ENCODE assay signal across 9 cellular contexts in genomic region chr9:133995012-133995896, GRCh38. TPM values are rescaled to one million over a fixed set of nuclear protein-coding genes. Genes with fewer than 3 reads are reported as not detected.
DNase-seq lines count a peak whose midpoint lies in the region; ATAC-seq and TF ChIP-seq lines count a peak whose summit lies in the region.
"Had no signal": no experiment of that assay in that cellular context is flagged by ENCODE, and none has a peak within 500 bp of the region (broad histone marks: within the 10 kb centered on the region; RNA-seq: fewer than 3 reads in every experiment).

No MANE protein-coding gene starts in this region.

- H3K27ac ChIP-seq in right atrium auricular region, result no peak overlapping the region
- H3K27ac ChIP-seq: neutrophil had no signal

- DNase-seq in AG20443 (ENCODE audit: low spot score), result peak; percentile 36
- DNase-seq in ELR (ENCODE audit: low read depth), result peak; percentile 37
- DNase-seq in NCI-H2196 (lab: John Stamatoyannopoulos, UW; ENCODE audit: unreplicated experiment), result peak; percentile 57
- DNase-seq in glomerular visceral epithelial cell (ENCODE audit: extremely low spot score), result peak; percentile 63
- DNase-seq in right atrium auricular region (ENCODE audit: low spot score), result no peak
- no peak for DNase-seq in DMS153 (lab: John Stamatoyannopoulos, UW)
- DNase-seq in omental fat pad (ENCODE audit: low spot score), result no peak

- ATAC-seq in HG02610 (IDR thresholded peaks at IDR 0.05; ENCODE audit: unreplicated experiment) (no peak), omental fat pad (ENCODE audit: low FRiP score) (no peak)

- TF ChIP-seq CTCF in right atrium auricular region (IDR thresholded peaks at IDR 0.05) (no peak), omental fat pad (IDR thresholded peaks at IDR 0.05) (no peak)

- H3K9me3 ChIP-seq in right atrium auricular region, result no peaks in the 10 kb centered on the region
- H3K9me3 ChIP-seq: neutrophil had no signal

- no peaks in the 10 kb centered on the region for H3K36me3 ChIP-seq in right atrium auricular region
- H3K36me3 ChIP-seq: neutrophil had no signal

- H3K4me3 ChIP-seq in right atrium auricular region, result no peak overlapping the region

- H3K4me1 ChIP-seq in right atrium auricular region, result peaks cover 0 to 35% of the 10 kb centered on the region in 2 donors

- H3K27me3 ChIP-seq in right atrium auricular region, result no peaks in the 10 kb centered on the region

RNA-seq across cellular contexts. Expression of gene VAV2, which starts 3.1 kb away (rescaled TPM):
- 1 to 10 TPM; 3.4 to 6.0 TPM for total RNA-seq in right atrium auricular region
- 10 to 100 TPM in 1 of 4 donors, 1 to 10 TPM in 3; 4.0 to 10.9 (median 6.2) TPM for total RNA-seq in omental fat pad

RNA-seq across cellular contexts. Expression of gene BRD3OS, which starts 30.0 kb away (rescaled TPM):
- total RNA-seq in right atrium auricular region, result 10 to 100 TPM in 1 of 2 donors, 1 to 10 TPM in 1; 7.8 to 11.2 TPM
- 10 to 100 TPM in 2 of 4 donors, 1 to 10 TPM in 2; 8.8 to 18.3 (median 12.9) TPM for total RNA-seq in omental fat pad

Comparison
In these comparisons a context has a peak if more than half of its experiments do, and no peak if none do; other contexts are left out.
1. DNase-seq: peak in AG20443 (single experiment), ELR (single experiment), NCI-H2196 (single experiment) and glomerular visceral epithelial cell (single experiment); none in right atrium auricular region (single experiment), DMS153 (single experiment) and omental fat pad (single experiment).